ENCODE assay signal across 16 cellular contexts in the genomic region with DNA sequence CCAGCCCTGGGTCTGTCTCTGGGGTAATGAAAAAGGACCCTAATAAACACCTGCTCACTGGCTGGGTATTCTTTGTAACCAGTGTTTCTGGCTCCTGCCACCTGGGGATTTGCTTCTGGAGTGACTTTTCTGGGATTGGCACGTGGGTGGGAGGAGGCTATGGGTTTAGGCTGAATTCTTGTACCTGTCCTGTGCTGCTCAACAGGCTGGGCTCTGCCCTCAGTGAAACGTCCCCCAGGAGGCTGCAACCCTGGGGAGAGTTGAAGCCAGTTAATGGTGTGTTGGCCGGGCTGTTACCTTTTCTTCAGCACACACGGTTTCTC. TPM values are rescaled to one million over a fixed set of nuclear protein-coding genes. Genes with fewer than 3 reads are reported as not detected.
DNase-seq lines count a peak whose midpoint lies in the region; ATAC-seq and TF ChIP-seq lines count a peak whose summit lies in the region.
"Had no signal": no experiment of that assay in that cellular context is flagged by ENCODE, and none has a peak within 500 bp of the region (broad histone marks: within the 10 kb centered on the region; RNA-seq: fewer than 3 reads in every experiment).

No MANE protein-coding gene starts in this region.

- no peak overlapping the region for H2AFZ ChIP-seq in OCI-LY1 (ENCODE audit: low read length)
- H2AFZ ChIP-seq: GM23248, PC-9 had no signal

- peaks cover 40% of the 10 kb centered on the region for H3K4me1 ChIP-seq in BLaER1
- peaks cover 40% of the 10 kb centered on the region for H3K4me1 ChIP-seq in OCI-LY1 (ENCODE audit: insufficient read depth, low read length, severe bottlenecking)

- H3K9me2 ChIP-seq in OCI-LY1 (ENCODE audit: low read depth, low read length), result no peaks in the 10 kb centered on the region

- H3K27me3 Mint-ChIP-seq in naive thymus-derived CD8-positive, alpha-beta T cell, result peaks cover 0 to 26% (median 7%) of the 10 kb centered on the region in 5 donors

- peaks cover 0 to 11% (median 0%) of the 10 kb centered on the region in 9 donors for H3K9me3 Mint-ChIP-seq in naive thymus-derived CD8-positive, alpha-beta T cell

- peaks cover 29% of the 10 kb centered on the region; the same call in 1 of the 2 replicates for H4K20me1 ChIP-seq in BLaER1
- H4K20me1 ChIP-seq in OCI-LY1 (ENCODE audit: insufficient read depth, low read length), result no peaks in the 10 kb centered on the region

- H3K4me3 Mint-ChIP-seq in naive thymus-derived CD8-positive, alpha-beta T cell, result peak overlapping the region in 4 of 10 donors; percentile 21 to 75 (median 28)

- H3K27ac Mint-ChIP-seq in naive thymus-derived CD8-positive, alpha-beta T cell, result peak overlapping the region in 7 of 10 donors; percentile 36 to 88 (median 74)

- peaks cover 27% of the 10 kb centered on the region; the same call in 1 of the 2 replicates for H3K36me3 ChIP-seq in BLaER1
- H3K36me3 ChIP-seq in OCI-LY1 (ENCODE audit: insufficient read depth, low read length), result no peaks in the 10 kb centered on the region
- H3K36me3 ChIP-seq: MG63 had no signal

- POLR2A ChIA-PET in naive thymus-derived CD8-positive, alpha-beta T cell (lab: Charles Lee), result interaction anchor here (0.6 to 2.1 kb wide), 2 partner anchors 21 to 123 kb away, joined by 3 to 6 read pairs; a partner anchor contains a TSS

- no peaks in the 10 kb centered on the region for H3F3A ChIP-seq in OCI-LY1 (ENCODE audit: insufficient read depth, low read length)

- DNase-seq in DMS153 treated with DMSO at 0.1 percent for 48 hours (lab: John Stamatoyannopoulos, UW; ENCODE audit: unreplicated experiment) (peak; percentile 18), DMS153 (lab: John Stamatoyannopoulos, UW) (no peak), left lobe of liver (ENCODE audit: low spot score) (no peak), LoVo (ENCODE audit: low spot score) (no peak)
- DNase-seq in naive thymus-derived CD8-positive, alpha-beta T cell, result no peak
- DNase-seq: GM23248, MG63 had no signal

- no peak overlapping the region for H3K9ac ChIP-seq in BLaER1
- H3K9ac ChIP-seq in OCI-LY1 (ENCODE audit: low read length), result peak overlapping the region; percentile 4; the same call in 1 of the 2 replicates
- H3K9ac ChIP-seq: GM23248, KMS-11 had no signal

- H3K4me1 Mint-ChIP-seq in naive thymus-derived CD8-positive, alpha-beta T cell, result peaks cover 13 to 37% (median 21%) of the 10 kb centered on the region in 4 donors

- no peaks in the 10 kb centered on the region for H3K79me2 ChIP-seq in OCI-LY1 (ENCODE audit: insufficient read depth, low read length)

- H3K4me2 ChIP-seq in BLaER1 (peak overlapping the region; percentile 88), OCI-LY1 (ENCODE audit: low read length) (peak overlapping the region; percentile 25; the same call in 1 of the 2 replicates)
- H3K4me2 ChIP-seq: KMS-11, PC-9 had no signal

- H3K27ac ChIP-seq in BLaER1, result no peak overlapping the region
- peak overlapping the region; percentile 74 for H3K27ac ChIP-seq in OCI-LY1 (ENCODE audit: low read depth, low read length, poor library complexity, severe bottlenecking)
- H3K27ac ChIP-seq: 22Rv1, GM23248, KMS-11, PC-9 had no signal

- H3K9me3 ChIP-seq in BLaER1 (no peaks in the 10 kb centered on the region), OCI-LY1 (ENCODE audit: low read length) (no peaks in the 10 kb centered on the region)
- H3K9me3 ChIP-seq: MG63 had no signal

- peak in 1 of 2 donors; percentile 16 for ATAC-seq in naive thymus-derived CD8-positive, alpha-beta T cell
- ATAC-seq in left lobe of liver (no peak), GM21825 (IDR thresholded peaks at IDR 0.05; ENCODE audit: unreplicated experiment) (no peak)
- ATAC-seq: HCT116 had no signal

- H3K4me3 ChIP-seq in BLaER1, result no peak overlapping the region
- H3K4me3 ChIP-seq in OCI-LY1 (ENCODE audit: low read depth, low read length, poor library complexity, severe bottlenecking), result no peak overlapping the region
- H3K4me3 ChIP-seq: GM23248, MG63, PC-9 had no signal

- peaks cover 0 to 5% (median 3%) of the 10 kb centered on the region in 3 donors for H3K36me3 Mint-ChIP-seq in naive thymus-derived CD8-positive, alpha-beta T cell

- TF ChIP-seq CTCF in OCI-LY1 (IDR thresholded peaks at IDR 0.05; ENCODE audit: low read length), result no peak

- H3K27me3 ChIP-seq in BLaER1, result peaks cover 38% of the 10 kb centered on the region
- H3K27me3 ChIP-seq in OCI-LY1 (ENCODE audit: insufficient read depth, low read length), result no peaks in the 10 kb centered on the region

RNA-seq across cellular contexts. Expression of a gene that starts 6.8 kb away (rescaled TPM):
- not detected for total RNA-seq in naive thymus-derived CD8-positive, alpha-beta T cell
- polyA plus RNA-seq in naive thymus-derived CD8-positive, alpha-beta T cell, result not detected
- not detected for total RNA-seq in left lobe of liver
- total RNA-seq: GM23248, PC-9 had no signal
- polyA plus RNA-seq: AG04450, BJ, GM23248 had no signal

RNA-seq across cellular contexts. Expression of a gene that starts 16.3 kb away (rescaled TPM):
- total RNA-seq in naive thymus-derived CD8-positive, alpha-beta T cell, result not detected
- polyA plus RNA-seq in naive thymus-derived CD8-positive, alpha-beta T cell, result 1 to 10 TPM in 1 of 3 donors, under 1 TPM in 1, not detected in 1; 0.63 to 1.1 TPM
- total RNA-seq in left lobe of liver, result not detected
- total RNA-seq: PC-9 had no signal
- polyA plus RNA-seq: AG04450, BJ had no signal

RNA-seq across cellular contexts. Expression of a gene that starts 20.6 kb away (rescaled TPM):
- total RNA-seq in naive thymus-derived CD8-positive, alpha-beta T cell, result 1 to 10 TPM in 1 of 2 experiments, under 1 TPM in 1; 0.91 to 1.1 TPM
- polyA plus RNA-seq in naive thymus-derived CD8-positive, alpha-beta T cell, result 1 to 10 TPM in 1 of 3 donors, under 1 TPM in 2; 0.77 to 1.6 (median 0.82) TPM
- 0.15 TPM for total RNA-seq in left lobe of liver

RNA-seq across cellular contexts. Expression of a gene that starts 21.2 kb away (rescaled TPM):
- 10 to 100 TPM; 16.9 to 20.7 TPM for total RNA-seq in naive thymus-derived CD8-positive, alpha-beta T cell
- 10 to 100 TPM; 50.9 to 67.5 (median 59.4) TPM for polyA plus RNA-seq in naive thymus-derived CD8-positive, alpha-beta T cell
- 4.6 TPM for total RNA-seq in left lobe of liver

RNA-seq across cellular contexts. Expression of a gene that starts 37.5 kb away (rescaled TPM):
- 10 to 100 TPM; 42.0 to 42.7 TPM for total RNA-seq in naive thymus-derived CD8-positive, alpha-beta T cell
- 10 to 100 TPM; 22.5 to 33.0 (median 32.1) TPM for polyA plus RNA-seq in naive thymus-derived CD8-positive, alpha-beta T cell
- 49.2 TPM for total RNA-seq in left lobe of liver
